In the genomic region with DNA sequence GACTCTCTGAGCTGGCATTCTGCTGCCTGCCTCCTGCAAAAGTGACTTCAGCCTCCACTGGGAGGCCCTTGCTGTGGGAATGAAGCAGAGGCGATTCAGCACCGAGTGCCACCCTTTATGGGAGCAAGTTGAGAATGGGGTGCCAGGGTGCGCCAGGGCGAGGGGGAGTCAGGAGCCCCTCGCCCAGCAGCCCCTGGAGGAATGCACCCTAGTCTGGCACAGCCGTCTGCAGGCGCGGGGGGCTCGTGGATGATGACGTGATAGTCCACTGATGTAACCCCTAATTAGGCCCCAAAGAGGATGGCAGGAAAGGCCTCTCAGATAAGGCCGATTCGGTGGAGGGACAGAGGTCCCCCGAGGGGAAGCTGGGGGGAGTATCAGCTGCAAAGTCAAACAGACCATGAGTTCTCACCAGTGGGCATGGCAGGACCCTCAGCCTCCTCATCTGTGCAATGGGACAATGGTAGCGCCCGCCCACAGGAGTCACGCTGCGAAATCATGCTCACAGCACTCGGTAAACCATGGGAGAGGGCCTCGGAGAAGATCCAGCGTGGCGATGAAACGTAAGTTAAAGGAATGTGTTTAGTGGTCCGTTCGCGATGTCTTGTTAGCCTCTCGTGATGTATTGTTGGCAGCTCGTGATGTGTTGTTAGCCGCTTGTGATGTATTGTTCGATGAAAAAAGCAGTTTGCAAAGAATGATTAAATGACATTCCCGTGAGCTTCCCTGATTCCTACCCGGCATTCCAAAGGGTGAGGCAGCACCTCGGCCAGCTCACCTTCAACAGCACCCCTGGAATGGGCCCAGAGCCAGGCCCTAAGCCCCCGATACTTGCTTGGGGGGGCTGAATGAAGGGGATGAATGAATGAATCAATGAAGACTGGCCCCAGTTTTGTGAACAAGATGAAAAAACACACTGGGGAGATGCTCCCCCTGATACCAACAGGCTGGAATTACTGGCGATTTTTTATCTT, we compare ENCODE assay signal across 13 cellular contexts.
"Had no signal": no experiment of that assay in that cellular context is flagged by ENCODE, and none has a peak within 500 bp of the region (broad histone marks: within the 10 kb centered on the region; RNA-seq: fewer than 3 reads in every experiment).

No MANE protein-coding gene starts in this region.

- H3K36me3 ChIP-seq: breast epithelium, gastrocnemius medialis, left ventricle myocardium inferior, stomach had no signal

- ATAC-seq: gastrocnemius medialis; naive thymus-derived CD8-positive, alpha-beta T cell; psoas muscle had no signal

- H3K27ac ChIP-seq: breast epithelium, gastrocnemius medialis, left ventricle myocardium inferior, psoas muscle, stomach had no signal

- H3K4me1 Mint-ChIP-seq: activated CD4-positive, alpha-beta T cell treated with anti-CD3 and anti-CD28 coated beads, Interleukin-2, amount 10 ng/mL, durations not matched to agents 7 days and 5 days had no signal

- H3K4me1 ChIP-seq: breast epithelium, gastrocnemius medialis, psoas muscle had no signal

- H3K9me3 Mint-ChIP-seq: activated CD4-positive, alpha-beta T cell treated with anti-CD3 and anti-CD28 coated beads, Interleukin-2, amount 10 ng/mL, durations not matched to agents 7 days and 5 days; activated T-helper 1 cell treated with anti-CD3 and anti-CD28 coated beads, Interleukin-12 subunit alpha, Interleukin-12 subunit beta, Interleukin-2, Interleukin-4 antibody, amounts not matched to agents 30 ng/mL and 10 ng/mL and 1 ng/mL, durations not matched to agents 14 hours and 24 hours and 36 hours; naive thymus-derived CD8-positive, alpha-beta T cell had no signal

- DNase-seq: activated CD4-positive, alpha-beta T cell treated with anti-CD3 and anti-CD28 coated beads, Interleukin-2, amount 10 ng/mL, durations not matched to agents 7 days and 5 days; aorta; erythroblast; gastrocnemius medialis; left ventricle myocardium inferior; naive thymus-derived CD8-positive, alpha-beta T cell; psoas muscle; stimulated activated CD4-positive, alpha-beta T cell treated with anti-CD3 and anti-CD28 coated beads, Interleukin-1b, Interleukin-23, amount 100 ng/mL, for 48 hours; stomach had no signal

- H3K4me3 Mint-ChIP-seq: activated CD4-positive, alpha-beta T cell treated with anti-CD3 and anti-CD28 coated beads, Interleukin-2, amount 10 ng/mL, durations not matched to agents 7 days and 5 days; activated T-helper 1 cell treated with anti-CD3 and anti-CD28 coated beads, Interleukin-12 subunit alpha, Interleukin-12 subunit beta, Interleukin-2, Interleukin-4 antibody, amounts not matched to agents 30 ng/mL and 10 ng/mL and 1 ng/mL, durations not matched to agents 14 hours and 24 hours and 36 hours had no signal

- H3K36me3 Mint-ChIP-seq: naive thymus-derived CD8-positive, alpha-beta T cell had no signal

- H3K4me3 ChIP-seq: breast epithelium, gastrocnemius medialis, left ventricle myocardium inferior, psoas muscle, stomach, testis had no signal

- H3K27me3 ChIP-seq: testis had no signal

- H3K27ac Mint-ChIP-seq: activated CD4-positive, alpha-beta T cell treated with anti-CD3 and anti-CD28 coated beads, Interleukin-2, amount 10 ng/mL, durations not matched to agents 7 days and 5 days; activated T-helper 1 cell treated with anti-CD3 and anti-CD28 coated beads, Interleukin-12 subunit alpha, Interleukin-12 subunit beta, Interleukin-2, Interleukin-4 antibody, amounts not matched to agents 30 ng/mL and 10 ng/mL and 1 ng/mL, durations not matched to agents 14 hours and 24 hours and 36 hours; naive thymus-derived CD8-positive, alpha-beta T cell had no signal

- FAIRE-seq: keratinocyte had no signal

- H3K9me3 ChIP-seq: breast epithelium, gastrocnemius medialis, left ventricle myocardium inferior, psoas muscle, stomach, testis had no signal
